Comparison of ENCODE assay signal across 17 cellular contexts in the genomic region with DNA sequence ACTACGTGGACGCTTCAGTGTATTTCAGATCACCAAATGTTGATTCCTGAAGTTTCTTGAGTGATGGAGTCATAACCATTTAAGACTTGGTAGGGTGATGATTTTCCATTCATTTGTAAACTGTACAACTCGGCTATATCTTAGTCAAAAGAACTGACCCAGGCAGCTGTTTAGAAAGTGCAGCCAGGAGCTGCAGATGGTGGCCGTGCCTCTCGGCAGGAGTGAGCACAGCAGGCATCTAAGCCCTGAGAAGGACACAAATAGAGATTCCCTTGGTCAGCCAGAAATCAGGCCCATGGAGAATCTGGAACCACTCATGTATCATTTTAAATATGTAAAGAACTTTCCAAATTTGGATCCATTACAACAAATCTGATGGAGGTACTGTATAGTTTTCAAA.
"Had no signal": no experiment of that assay in that cellular context is flagged by ENCODE, and none has a peak within 500 bp of the region (broad histone marks: within the 10 kb centered on the region; RNA-seq: fewer than 3 reads in every experiment).

No MANE protein-coding gene starts in this region.

- H3K36me3 ChIP-seq: adrenal gland, cardiac muscle cell, colonic mucosa had no signal

- ATAC-seq: activated naive CD4-positive, alpha-beta T cell treated with anti-CD3 and anti-CD28 coated beads, Interleukin-2, amount 50 U/mL, for 72 hours; foreskin keratinocyte; mucosa of descending colon; naive thymus-derived CD8-positive, alpha-beta T cell; stimulated activated naive CD8-positive, alpha-beta T cell treated with anti-CD3 and anti-CD28 coated beads, Interleukin-15, Interleukin-2, amounts not matched to agents 100 U/mL and 50 U/mL, for 24 hours; T-helper 17 cell had no signal

- H3K9me3 ChIP-seq: adrenal gland, colonic mucosa, mucosa of descending colon had no signal

- H3K27me3 ChIP-seq: adrenal gland, cardiac muscle cell, colonic mucosa, foreskin keratinocyte had no signal

- H3K36me3 Mint-ChIP-seq: immature natural killer cell; naive thymus-derived CD8-positive, alpha-beta T cell had no signal

- H3K4me3 Mint-ChIP-seq: immature natural killer cell; naive thymus-derived CD8-positive, alpha-beta T cell; T-helper 17 cell had no signal

- H3K27me3 Mint-ChIP-seq: T-helper 17 cell had no signal

- DNase-seq: activated CD4-positive, alpha-beta T cell treated with anti-CD3 and anti-CD28 coated beads, Interleukin-2, amount 50 U/mL, for 4 hours; activated CD4-positive, CD25-positive, alpha-beta regulatory T cell treated with anti-CD3 and anti-CD28 coated beads, Interleukin-2, amount 50 U/mL, for 72 hours; activated gamma-delta T cell treated with Interleukin-2 at 50 U/mL for 16 hours; adrenal gland; colonic mucosa; foreskin keratinocyte; immature natural killer cell; kidney glomerular epithelial cell; mesenchymal stem cell; mucosa of descending colon; naive thymus-derived CD8-positive, alpha-beta T cell; stimulated activated CD4-positive, alpha-beta T cell treated with anti-CD3 and anti-CD28 coated beads, Interleukin-2, amount 100 ng/mL, for 24 hours; stimulated activated naive CD8-positive, alpha-beta T cell treated with anti-CD3 and anti-CD28 coated beads, Interleukin-15, Interleukin-2, amounts not matched to agents 100 U/mL and 50 U/mL, for 24 hours; T-helper 17 cell; trophoblast cell had no signal

- H3K27ac ChIP-seq: adrenal gland, cardiac muscle cell, colonic mucosa, foreskin keratinocyte had no signal

- H3K4me1 ChIP-seq: adrenal gland, colonic mucosa had no signal

- H3K27ac Mint-ChIP-seq: immature natural killer cell; naive thymus-derived CD8-positive, alpha-beta T cell; T-helper 17 cell had no signal

- H3K4me3 ChIP-seq: adrenal gland, cardiac muscle cell, colonic mucosa, mucosa of descending colon had no signal

- H3K9me3 Mint-ChIP-seq: immature natural killer cell; naive thymus-derived CD8-positive, alpha-beta T cell had no signal

- H3K4me1 Mint-ChIP-seq: immature natural killer cell had no signal
